In the genomic region with DNA sequence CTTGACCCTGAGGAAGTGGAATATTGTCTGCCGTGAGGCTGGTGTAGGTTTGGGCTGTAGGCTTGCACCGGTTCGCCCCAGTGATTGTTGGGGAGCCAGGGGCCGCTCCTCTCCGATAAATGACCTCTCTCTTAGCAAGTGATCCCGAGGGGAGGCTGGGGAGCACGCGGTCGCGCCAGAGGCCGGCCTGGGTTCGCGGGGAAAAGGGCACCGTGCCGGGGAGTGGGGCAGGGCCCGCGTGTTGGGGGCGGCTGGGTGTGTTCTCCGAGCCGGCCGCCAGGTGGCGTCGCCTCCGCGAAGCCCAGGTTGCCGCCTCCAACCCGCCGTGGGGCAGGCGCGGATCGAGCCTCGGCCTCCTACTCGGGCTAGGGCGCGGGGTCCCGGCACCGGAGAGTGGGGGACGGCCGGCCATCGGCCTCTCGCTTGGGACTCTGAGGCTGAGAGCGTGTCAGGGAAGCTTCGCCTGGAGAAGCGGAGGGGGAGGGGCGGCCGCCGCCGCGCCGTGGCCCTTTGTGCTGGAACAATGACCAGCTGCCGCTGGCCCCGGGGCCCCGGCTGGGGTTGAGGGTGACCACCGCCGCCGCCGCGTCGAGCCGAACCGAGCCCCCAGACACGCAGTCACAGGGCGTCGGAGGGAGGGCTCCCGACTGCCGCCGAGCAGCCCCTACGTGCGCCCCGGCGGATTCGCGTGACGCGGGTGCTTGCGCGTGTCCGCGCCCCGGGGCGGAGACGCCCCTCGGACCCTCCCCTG, we compare ENCODE assay signal across 8 cellular contexts.
DNase-seq lines count a peak whose midpoint lies in the region; ATAC-seq and TF ChIP-seq lines count a peak whose summit lies in the region.

No MANE protein-coding gene starts in this region.

- no peaks in the 10 kb centered on the region for H3K36me3 ChIP-seq in mucosa of stomach (ENCODE audit: control insufficient read depth, insufficient read depth, low read length)

- TF ChIP-seq CTCF in AG09319 (IDR thresholded peaks at IDR 0.05; ENCODE audit: low read depth, low read length): peak; percentile 56

- H3K9me3 ChIP-seq in mucosa of stomach (ENCODE audit: control insufficient read depth, low read length): no peaks in the 10 kb centered on the region

- peaks cover 45% of the 10 kb centered on the region for H3K4me1 ChIP-seq in mucosa of stomach (ENCODE audit: control insufficient read depth, insufficient read depth, low read length)

- TF ChIP-seq POLR2A in erythroblast (IDR thresholded peaks at IDR 0.05; ENCODE audit: low read length): peak; percentile 54

- DNase-seq in AG09319 (ENCODE audit: extremely low read depth, low read depth): peak; percentile 56
- peak; percentile 61 for DNase-seq in NOMO-1 treated with DMSO at 0.1 percent for 48 hours (lab: John Stamatoyannopoulos, UW; ENCODE audit: unreplicated experiment)
- peak; percentile 75 for DNase-seq in activated T-cell treated with anti-CD3 and anti-CD28 coated beads for 48 hours (ENCODE audit: low read depth)
- peak; percentile 83 to 90 for DNase-seq in erythroblast (lab: John Stamatoyannopoulos, UW)
- peak; percentile 57 to 59 for DNase-seq in stimulated activated CD8-positive, alpha-beta memory T cell treated with anti-CD3 and anti-CD28 coated beads, Interleukin-7, amount 100 ng/mL, for 1 hour (ENCODE audit: low read depth in 2 of 2)

- H3K9ac ChIP-seq in mucosa of stomach (ENCODE audit: low read length): peak overlapping the region; percentile 87

- H3K4me3 ChIP-seq in mucosa of stomach (ENCODE audit: low read length): peak overlapping the region; percentile 56

- no peaks in the 10 kb centered on the region for H3K27me3 ChIP-seq in mucosa of stomach (ENCODE audit: control insufficient read depth, insufficient read depth, low read length)

- ATAC-seq in GM18858 (IDR thresholded peaks at IDR 0.05; ENCODE audit: unreplicated experiment) (peak; percentile 32), HG03139 (IDR thresholded peaks at IDR 0.05; ENCODE audit: unreplicated experiment) (peak; percentile 35)

Comparison
In these comparisons a context has a peak if more than half of its experiments do, and no peak if none do; other contexts are left out.
1. Peak in every context shown above with its lines: DNase-seq, ATAC-seq and H3K4me3 ChIP-seq.